Comparison of ENCODE assay signal across 8 cellular contexts in the genomic region with DNA sequence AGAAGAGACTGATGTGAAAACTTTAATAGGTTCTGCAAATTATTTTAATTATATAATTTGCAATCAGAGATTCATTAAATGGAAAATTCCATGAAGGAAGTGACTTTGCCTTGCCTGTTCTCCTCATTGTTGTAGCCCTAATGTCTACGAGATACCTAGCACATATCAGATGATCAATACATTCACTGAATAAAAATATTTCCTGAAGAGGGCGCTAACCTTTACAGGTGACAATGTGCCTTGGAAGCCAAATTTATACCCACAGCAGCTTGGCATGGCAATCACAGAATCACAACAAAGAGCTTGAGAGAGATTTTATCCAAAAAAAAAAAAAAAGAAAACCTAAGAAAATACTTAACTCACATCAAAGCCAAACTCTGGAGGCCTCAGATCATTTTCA. TPM values are rescaled to one million over a fixed set of nuclear protein-coding genes. Genes with fewer than 3 reads are reported as not detected.
DNase-seq lines count a peak whose midpoint lies in the region; ATAC-seq and TF ChIP-seq lines count a peak whose summit lies in the region.

No MANE protein-coding gene starts in this region.

- intact Hi-C loops in heart right ventricle (cut with DNase I) (loop anchor here in 3 of 10 donors (5.0 to 10.0 kb wide), 2 partner anchors 87 to 290 kb away; no protein-coding TSS in a partner anchor), left ventricle myocardium superior (cut with micrococcal nuclease) (no loop called here), colonic mucosa (cut with DNase I) (loop anchor here (10.0 kb wide), 3 partner anchors 90 to 370 kb away; no protein-coding TSS in a partner anchor)

- H3K27ac Mint-ChIP-seq in stimulated activated effector memory CD8-positive, alpha-beta T cell treated with anti-CD3 and anti-CD28 coated beads, Interleukin-12 subunit alpha, Interleukin-12 subunit beta, amount 100 ng/mL, for 72 hours, result peak overlapping the region; percentile 13

- no peaks in the 10 kb centered on the region for H3K4me1 Mint-ChIP-seq in stimulated activated effector memory CD8-positive, alpha-beta T cell treated with anti-CD3 and anti-CD28 coated beads, Interleukin-12 subunit alpha, Interleukin-12 subunit beta, amount 100 ng/mL, for 72 hours

- WGBS in heart right ventricle, 2 donors, result 62 to 72% methylated on average over 2 of the region's 2 CpGs

- no peak for DNase-seq in heart right ventricle
- DNase-seq in left ventricle myocardium superior, result no peak
- DNase-seq in NCI-H146 (lab: John Stamatoyannopoulos, UW), result peak; percentile 40
- no peak for DNase-seq in colonic mucosa
- no peak for DNase-seq in stimulated activated effector memory CD8-positive, alpha-beta T cell treated with anti-CD3 and anti-CD28 coated beads, Interleukin-12 subunit alpha, Interleukin-12 subunit beta, amount 100 ng/mL, for 72 hours (ENCODE audit: low spot score in 2 of 2)
- no peak for DNase-seq in GM19240 (ENCODE audit: insufficient read length, low spot score)
- no peak for DNase-seq in NCI-H1105 treated with DMSO at 0.1 percent for 48 hours (lab: John Stamatoyannopoulos, UW)

- H3K4me3 ChIP-seq in heart right ventricle, result no peak overlapping the region
- no peak overlapping the region for H3K4me3 ChIP-seq in colonic mucosa

- ATAC-seq in heart right ventricle (no peak), left ventricle myocardium superior (no peak), GM19035 (IDR thresholded peaks at IDR 0.05; ENCODE audit: unreplicated experiment) (no peak)
- ATAC-seq in stimulated activated effector memory CD8-positive, alpha-beta T cell treated with anti-CD3 and anti-CD28 coated beads, Interleukin-12 subunit alpha, Interleukin-12 subunit beta, amount 100 ng/mL, for 72 hours, result peak; percentile 66

- no peak overlapping the region for H3K27ac ChIP-seq in heart right ventricle
- H3K27ac ChIP-seq in colonic mucosa, result no peak overlapping the region

- H3K9me3 Mint-ChIP-seq in stimulated activated effector memory CD8-positive, alpha-beta T cell treated with anti-CD3 and anti-CD28 coated beads, Interleukin-12 subunit alpha, Interleukin-12 subunit beta, amount 100 ng/mL, for 72 hours, result no peaks in the 10 kb centered on the region

- peaks cover 0 to 100% (median 26%) of the 10 kb centered on the region in 9 donors for H3K36me3 ChIP-seq in heart right ventricle
- no peaks in the 10 kb centered on the region for H3K36me3 ChIP-seq in colonic mucosa

- peak in 7 of 9 donors; percentile 7 to 47 (median 38) for TF ChIP-seq CTCF in heart right ventricle (IDR thresholded peaks at IDR 0.05)
- peak; percentile 24 for TF ChIP-seq CTCF in colonic mucosa (IDR thresholded peaks at IDR 0.05)

- H3K4me1 ChIP-seq in heart right ventricle (no peaks in the 10 kb centered on the region), colonic mucosa (no peaks in the 10 kb centered on the region)

- H3K9ac ChIP-seq in colonic mucosa (ENCODE audit: low read depth in 2 of 2, low read length in 2 of 2), result no peak overlapping the region

- H3K27me3 ChIP-seq in heart right ventricle (no peaks in the 10 kb centered on the region), colonic mucosa (no peaks in the 10 kb centered on the region)

- H3K4me3 Mint-ChIP-seq in stimulated activated effector memory CD8-positive, alpha-beta T cell treated with anti-CD3 and anti-CD28 coated beads, Interleukin-12 subunit alpha, Interleukin-12 subunit beta, amount 100 ng/mL, for 72 hours, result no peak overlapping the region

- H3K9me3 ChIP-seq in heart right ventricle (no peaks in the 10 kb centered on the region), colonic mucosa (no peaks in the 10 kb centered on the region)

- peaks cover 100% of the 10 kb centered on the region for H3K36me3 Mint-ChIP-seq in stimulated activated effector memory CD8-positive, alpha-beta T cell treated with anti-CD3 and anti-CD28 coated beads, Interleukin-12 subunit alpha, Interleukin-12 subunit beta, amount 100 ng/mL, for 72 hours

RNA-seq across cellular contexts. Expression of a gene that starts 17.4 kb away (rescaled TPM):
- total RNA-seq in heart right ventricle (10 to 100 TPM in 1 of 10 donors, 1 to 10 TPM in 9; 4.9 to 10.4 (median 7.2) TPM), left ventricle myocardium superior (5.6 TPM), colonic mucosa (10 to 100 TPM in 1 of 2 donors, 1 to 10 TPM in 1; 9.2 to 11.8 TPM)
- 1 to 10 TPM; 2.6 to 4.2 TPM for polyA plus RNA-seq in heart right ventricle

RNA-seq across cellular contexts. Expression of a gene that starts 36.1 kb away (rescaled TPM):
- total RNA-seq in heart right ventricle (10 to 100 TPM; 74.7 to 97.8 (median 81.3) TPM), left ventricle myocardium superior (70.7 TPM), colonic mucosa (10 to 100 TPM; 66.2 to 71.2 TPM)
- 100 to 1,000 TPM in 1 of 2 donors, 10 to 100 TPM in 1; 24.7 to 100 TPM for polyA plus RNA-seq in heart right ventricle

RNA-seq across cellular contexts. Expression of a gene that starts 42.0 kb away (rescaled TPM):
- 100 to 1,000 TPM in 3 of 10 donors, 10 to 100 TPM in 7; 35.4 to 205 (median 49.4) TPM for total RNA-seq in heart right ventricle
- 100 to 1,000 TPM in 1 of 2 donors, 10 to 100 TPM in 1; 35.0 to 184 TPM for polyA plus RNA-seq in heart right ventricle
- 45.1 TPM for total RNA-seq in left ventricle myocardium superior
- total RNA-seq in colonic mucosa, result 10 to 100 TPM; 58.1 to 88.0 TPM

RNA-seq across cellular contexts. Expression of a gene that starts 52.3 kb away (rescaled TPM):
- total RNA-seq in heart right ventricle (under 1 TPM in 1 of 10 donors, not detected in 9; 0.06 TPM), left ventricle myocardium superior (not detected), colonic mucosa (not detected)
- polyA plus RNA-seq in heart right ventricle, result not detected
